18 cellular contexts compared by ENCODE assay signal in the genomic region with DNA sequence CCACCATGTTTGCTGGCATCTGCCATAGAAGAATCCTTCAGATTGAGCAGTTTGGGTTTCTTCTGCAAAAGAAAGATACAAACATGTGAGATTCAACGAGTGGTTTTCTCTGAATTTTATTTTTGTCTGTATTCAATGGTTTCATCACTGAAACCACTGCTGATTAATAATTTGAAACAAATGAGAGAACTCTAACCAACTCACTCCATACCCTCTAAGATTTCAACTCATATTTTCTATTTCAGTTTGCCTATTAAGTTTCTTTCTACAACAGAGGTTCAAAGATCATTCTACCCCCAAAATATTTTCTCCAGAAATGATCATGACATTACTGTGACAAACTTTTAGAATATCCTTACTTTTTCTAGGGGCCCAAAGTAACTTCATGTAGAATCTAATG. TPM values are rescaled to one million over a fixed set of nuclear protein-coding genes. Genes with fewer than 3 reads are reported as not detected.
DNase-seq lines count a peak whose midpoint lies in the region; ATAC-seq lines count a peak whose summit lies in the region.
"Had no signal": no experiment of that assay in that cellular context is flagged by ENCODE, and none has a peak within 500 bp of the region (broad histone marks: within the 10 kb centered on the region; RNA-seq: fewer than 3 reads in every experiment).

No MANE protein-coding gene starts in this region.

- no peaks in the 10 kb centered on the region for H3K9me3 ChIP-seq in T-helper 17 cell (ENCODE audit: control insufficient read depth, low read length, poor library complexity, severe bottlenecking)

- POLR2A ChIA-PET in activated CD4-positive, alpha-beta memory T cell treated with anti-CD3 and anti-CD28 coated beads, Interleukin-2, amount 10 ng/mL, durations not matched to agents 7 days and 5 days (lab: Charles Lee) = interaction anchor here (0.8 to 1.6 kb wide), 2 partner anchors 9 to 85 kb away, joined by 3 to 4 read pairs; no protein-coding TSS in a partner anchor

- CTCF ChIA-PET in activated CD4-positive, alpha-beta memory T cell treated with anti-CD3 and anti-CD28 coated beads, Interleukin-2, amount 10 ng/mL, durations not matched to agents 7 days and 5 days (lab: Charles Lee) = interaction anchor here (0.6 to 2.2 kb wide), 3 partner anchors 26 to 44 kb away, joined by 3 to 5 read pairs (median 5); partner anchors contain the start of gene SIN3A

- H3K27me3 Mint-ChIP-seq in activated T-cell treated with anti-CD3 and anti-CD28 coated beads, Interleukin-2, amount 50 U/mL, for 72 hours (ENCODE audit: low read depth) = no peaks in the 10 kb centered on the region
- H3K27me3 Mint-ChIP-seq in T-helper 17 cell = no peaks in the 10 kb centered on the region
- H3K27me3 Mint-ChIP-seq in activated CD4-positive, alpha-beta memory T cell treated with anti-CD3 and anti-CD28 coated beads, Interleukin-2, amount 10 ng/mL, durations not matched to agents 7 days and 5 days = no peaks in the 10 kb centered on the region
- H3K27me3 Mint-ChIP-seq in effector memory CD8-positive, alpha-beta T cell = no peaks in the 10 kb centered on the region
- H3K27me3 Mint-ChIP-seq: CD8-positive, alpha-beta memory T cell had no signal

- DNase-seq in activated T-cell treated with anti-CD3 and anti-CD28 coated beads, Interleukin-2, amount 50 U/mL, for 72 hours = no peak
- no peak for DNase-seq in activated T-cell treated with anti-CD3 and anti-CD28 coated beads for 4 hours
- no peak for DNase-seq in T-helper 17 cell
- DNase-seq in activated CD4-positive, alpha-beta memory T cell treated with anti-CD3 and anti-CD28 coated beads, Interleukin-2, amount 10 ng/mL, durations not matched to agents 7 days and 5 days = no peak
- no peak for DNase-seq in effector memory CD8-positive, alpha-beta T cell
- DNase-seq in NCI-H2171 treated with DMSO at 0.1 percent for 48 hours (lab: John Stamatoyannopoulos, UW) = no peak
- DNase-seq: ACHN; C1 segment of cervical spinal cord; CD8-positive, alpha-beta memory T cell; KBM-7; NCI-H1105 treated with DMSO at 0.1 percent for 48 hours; NCI-H1694; NCI-H2081 treated with DMSO at 0.1 percent for 48 hours; NCI-H510A treated with DMSO at 0.1 percent for 48 hours; NCI-H82; SHP77 had no signal

- peaks cover 60% of the 10 kb centered on the region for H3K4me1 Mint-ChIP-seq in activated T-cell treated with anti-CD3 and anti-CD28 coated beads, Interleukin-2, amount 50 U/mL, for 72 hours (ENCODE audit: low read depth)
- H3K4me1 Mint-ChIP-seq in T-helper 17 cell = peaks cover 12% of the 10 kb centered on the region
- peaks cover 43% of the 10 kb centered on the region for H3K4me1 Mint-ChIP-seq in activated CD4-positive, alpha-beta memory T cell treated with anti-CD3 and anti-CD28 coated beads, Interleukin-2, amount 10 ng/mL, durations not matched to agents 7 days and 5 days
- H3K4me1 Mint-ChIP-seq in effector memory CD8-positive, alpha-beta T cell (ENCODE audit: low read depth in 2 of 2) = peaks cover 4 to 14% of the 10 kb centered on the region in 2 donors

- peak overlapping the region; percentile 79 for H3K27ac Mint-ChIP-seq in activated T-cell treated with anti-CD3 and anti-CD28 coated beads, Interleukin-2, amount 50 U/mL, for 72 hours
- H3K27ac Mint-ChIP-seq in T-helper 17 cell = peak overlapping the region; percentile 6
- peak overlapping the region; percentile 25 for H3K27ac Mint-ChIP-seq in activated CD4-positive, alpha-beta memory T cell treated with anti-CD3 and anti-CD28 coated beads, Interleukin-2, amount 10 ng/mL, durations not matched to agents 7 days and 5 days
- peak overlapping the region; percentile 4 to 56 for H3K27ac Mint-ChIP-seq in effector memory CD8-positive, alpha-beta T cell

- ATAC-seq in activated T-cell treated with anti-CD3 and anti-CD28 coated beads, Interleukin-2, amount 50 U/mL, for 72 hours (replicated peaks in 1 of 2) = peak; percentile 58 to 69
- ATAC-seq in T-helper 17 cell = no peak
- ATAC-seq in effector memory CD8-positive, alpha-beta T cell (replicated peaks) = no peak
- ATAC-seq in HG03457 (IDR thresholded peaks at IDR 0.05; ENCODE audit: unreplicated experiment) = no peak
- ATAC-seq: HepG2 had no signal

- H3K36me3 Mint-ChIP-seq in activated T-cell treated with anti-CD3 and anti-CD28 coated beads, Interleukin-2, amount 50 U/mL, for 72 hours (ENCODE audit: insufficient read depth in 2 of 2) = peaks cover 19 to 65% of the 10 kb centered on the region in 2 donors
- peaks cover 13% of the 10 kb centered on the region for H3K36me3 Mint-ChIP-seq in T-helper 17 cell (ENCODE audit: low read depth)
- peaks cover 77% of the 10 kb centered on the region for H3K36me3 Mint-ChIP-seq in activated CD4-positive, alpha-beta memory T cell treated with anti-CD3 and anti-CD28 coated beads, Interleukin-2, amount 10 ng/mL, durations not matched to agents 7 days and 5 days (ENCODE audit: low read depth)
- H3K36me3 Mint-ChIP-seq in effector memory CD8-positive, alpha-beta T cell (ENCODE audit: insufficient read depth) = peaks cover 98% of the 10 kb centered on the region

- peak overlapping the region; percentile 25 to 79 for H3K4me3 Mint-ChIP-seq in activated T-cell treated with anti-CD3 and anti-CD28 coated beads, Interleukin-2, amount 50 U/mL, for 72 hours
- no peak overlapping the region for H3K4me3 Mint-ChIP-seq in T-helper 17 cell
- H3K4me3 Mint-ChIP-seq in activated CD4-positive, alpha-beta memory T cell treated with anti-CD3 and anti-CD28 coated beads, Interleukin-2, amount 10 ng/mL, durations not matched to agents 7 days and 5 days = no peak overlapping the region
- H3K4me3 Mint-ChIP-seq in effector memory CD8-positive, alpha-beta T cell = no peak overlapping the region
- H3K4me3 Mint-ChIP-seq: CD8-positive, alpha-beta memory T cell had no signal

- no peaks in the 10 kb centered on the region for H3K9me3 Mint-ChIP-seq in activated T-cell treated with anti-CD3 and anti-CD28 coated beads, Interleukin-2, amount 50 U/mL, for 72 hours
- H3K9me3 Mint-ChIP-seq in activated CD4-positive, alpha-beta memory T cell treated with anti-CD3 and anti-CD28 coated beads, Interleukin-2, amount 10 ng/mL, durations not matched to agents 7 days and 5 days = no peaks in the 10 kb centered on the region
- H3K9me3 Mint-ChIP-seq in effector memory CD8-positive, alpha-beta T cell = no peaks in the 10 kb centered on the region
- H3K9me3 Mint-ChIP-seq: CD8-positive, alpha-beta memory T cell had no signal

RNA-seq across cellular contexts. Expression of gene MAN2C1, which starts 38.7 kb away (rescaled TPM):
- 100 to 1,000 TPM; 106 to 120 TPM for total RNA-seq in activated T-cell treated with anti-CD3 and anti-CD28 coated beads, Interleukin-2, amount 50 U/mL, for 72 hours
- 100 to 1,000 TPM; 344 to 450 TPM for total RNA-seq in T-helper 17 cell
- 100 to 1,000 TPM; 174 to 196 TPM for total RNA-seq in activated CD4-positive, alpha-beta memory T cell treated with anti-CD3 and anti-CD28 coated beads, Interleukin-2, amount 10 ng/mL, durations not matched to agents 7 days and 5 days

RNA-seq across cellular contexts. Expression of gene SIN3A, which starts 44.4 kb away (rescaled TPM):
- 10 to 100 TPM; 93.1 to 96.4 TPM for total RNA-seq in activated T-cell treated with anti-CD3 and anti-CD28 coated beads, Interleukin-2, amount 50 U/mL, for 72 hours
- 100 to 1,000 TPM; 166 to 169 TPM for total RNA-seq in T-helper 17 cell
- 10 to 100 TPM; 95.8 to 96.1 TPM for total RNA-seq in activated CD4-positive, alpha-beta memory T cell treated with anti-CD3 and anti-CD28 coated beads, Interleukin-2, amount 10 ng/mL, durations not matched to agents 7 days and 5 days

Comparison
In these comparisons a context has a peak if more than half of its experiments do, and no peak if none do; other contexts are left out.
1. ATAC-seq: peak in activated T-cell treated with anti-CD3 and anti-CD28 coated beads, Interleukin-2, amount 50 U/mL, for 72 hours (2 of 2); none in T-helper 17 cell (single experiment), effector memory CD8-positive, alpha-beta T cell (single experiment) and HG03457 (single experiment).
2. H3K27ac Mint-ChIP-seq: peak in every context shown above with its lines; median percentile 79 in activated T-cell treated with anti-CD3 and anti-CD28 coated beads, Interleukin-2, amount 50 U/mL, for 72 hours; 30 in effector memory CD8-positive, alpha-beta T cell; 25 in activated CD4-positive, alpha-beta memory T cell treated with anti-CD3 and anti-CD28 coated beads, Interleukin-2, amount 10 ng/mL, durations not matched to agents 7 days and 5 days; 6 in T-helper 17 cell.
3. H3K4me3 Mint-ChIP-seq: peak in activated T-cell treated with anti-CD3 and anti-CD28 coated beads, Interleukin-2, amount 50 U/mL, for 72 hours (2 of 2); none in T-helper 17 cell (single experiment), activated CD4-positive, alpha-beta memory T cell treated with anti-CD3 and anti-CD28 coated beads, Interleukin-2, amount 10 ng/mL, durations not matched to agents 7 days and 5 days (single experiment) and effector memory CD8-positive, alpha-beta T cell (0 of 2).